Comparison of ENCODE assay signal across 8 cellular contexts in the genomic region with DNA sequence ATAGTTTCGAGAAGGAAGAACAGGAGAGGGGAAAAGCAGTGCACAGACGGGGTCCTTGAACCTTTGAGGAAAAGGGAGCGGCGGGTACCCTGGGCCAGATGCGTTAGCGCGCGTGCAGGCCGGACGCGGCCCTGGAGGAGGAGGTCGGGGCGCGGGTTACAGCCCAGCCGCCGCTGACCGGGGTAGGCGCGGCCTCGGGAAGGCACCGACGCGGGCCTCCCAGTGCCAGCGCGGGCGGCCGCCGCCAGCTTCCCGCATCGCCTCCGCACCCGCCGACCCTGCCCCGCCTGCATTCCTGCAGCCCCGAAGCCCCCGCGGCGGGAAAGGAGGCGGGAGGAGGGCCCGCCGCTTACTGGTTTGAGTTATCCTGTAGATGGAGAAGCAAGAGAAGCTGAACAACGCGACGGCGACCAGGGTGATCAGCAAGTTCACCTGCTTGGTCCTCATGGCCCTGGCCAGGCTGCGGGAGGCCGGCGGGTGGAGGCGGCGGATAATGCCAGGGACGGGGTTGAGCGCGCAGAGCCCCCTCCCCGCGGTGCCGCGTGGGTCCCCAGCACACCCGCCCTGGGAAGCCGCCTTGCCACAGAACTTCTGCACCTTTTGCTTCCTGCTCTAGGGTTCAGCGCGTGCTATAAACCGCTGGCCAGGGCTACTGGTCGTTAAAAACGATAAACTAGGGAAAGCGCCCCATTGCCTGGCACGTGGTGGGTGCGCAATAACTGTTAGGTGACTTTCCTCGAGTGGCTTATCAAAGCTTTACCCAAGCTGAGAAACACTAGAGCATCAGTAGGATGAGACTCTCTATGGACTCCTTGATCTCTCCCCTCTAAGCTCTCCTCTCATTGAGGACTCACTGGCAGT. TPM values are rescaled to one million over a fixed set of nuclear protein-coding genes. Genes with fewer than 3 reads are reported as not detected.
DNase-seq lines count a peak whose midpoint lies in the region; FAIRE-seq and TF ChIP-seq lines count a peak whose summit lies in the region.
"Had no signal": no experiment of that assay in that cellular context is flagged by ENCODE, and none has a peak within 500 bp of the region (broad histone marks: within the 10 kb centered on the region; RNA-seq: fewer than 3 reads in every experiment).

MGAT4D (minus strand) TSS at position 518 of the 861 bp plus-strand sequence; CDS start at position 447, 71 bp downstream.

- H3K4me1 Mint-ChIP-seq in IgD-negative memory B cell = peaks cover 0 to 8% (median 0%) of the 10 kb centered on the region in 3 donors

- H3K27me3 Mint-ChIP-seq in IgD-negative memory B cell = peaks cover 42% of the 10 kb centered on the region

- H3K27ac Mint-ChIP-seq in IgD-negative memory B cell = no peak within 1 kb of the TSS

- 2 to 6% (median 4%) methylated on average over 60 to 68 of the region's 68 CpGs for WGBS in small intestine, 3 donors

- H3K4me3 ChIP-seq in astrocyte of the cerebellum (ENCODE audit: low read depth, low read length) (peak within 1 kb of the TSS; percentile 26), small intestine (ENCODE audit: low read depth in 1 of 2, low read length in 2 of 2) (peak within 1 kb of the TSS in 1 of 2 donors; percentile 40)

- peak within 1 kb of the TSS in 3 of 4 donors; percentile 39 to 66 (median 58) for H3K4me3 Mint-ChIP-seq in IgD-negative memory B cell

- no peaks in the 10 kb centered on the region for H3K4me1 ChIP-seq in small intestine (ENCODE audit: control insufficient read depth in 2 of 2, insufficient read depth in 1 of 2, low read depth in 1 of 2, low read length in 1 of 2)

- no peaks in the 10 kb centered on the region for H3K36me3 ChIP-seq in small intestine (ENCODE audit: control insufficient read depth in 2 of 2, insufficient read depth in 2 of 2, low read length in 2 of 2)

- H3K36me3 Mint-ChIP-seq in IgD-negative memory B cell = no peaks in the 10 kb centered on the region

- no peak for DNase-seq in astrocyte of the cerebellum (ENCODE audit: low read depth)
- DNase-seq in iPS-NIHi7 (ENCODE audit: extremely low spot score) = peak; percentile 65
- DNase-seq in small intestine = peak; percentile 15
- DNase-seq in RPMI8226 = no peak
- no peak for DNase-seq in NCI-H2081 treated with DMSO at 0.1 percent for 48 hours (lab: John Stamatoyannopoulos, UW)
- DNase-seq in NCI-H1694 treated with DMSO at 0.1 percent for 48 hours (lab: John Stamatoyannopoulos, UW) = no peak
- DNase-seq: NCI-H82 had no signal

- H3K9me3 Mint-ChIP-seq in IgD-negative memory B cell = no peaks in the 10 kb centered on the region

- H3K27ac ChIP-seq in small intestine (ENCODE audit: low read depth in 1 of 2, low read length in 1 of 2) = no peak within 1 kb of the TSS

- H3K9me3 ChIP-seq in small intestine (ENCODE audit: control insufficient read depth, low read depth) = no peaks in the 10 kb centered on the region

- FAIRE-seq in small intestine (lab: Jason Lieb, UNC) = no peak

- peaks cover 0 to 12% of the 10 kb centered on the region in 2 donors for H3K27me3 ChIP-seq in small intestine (ENCODE audit: control insufficient read depth in 2 of 2, insufficient read depth in 2 of 2, low read length in 2 of 2)

- in situ Hi-C loops in astrocyte of the cerebellum (cut with HindIII; ENCODE audit: low sequenced_read_pairs) = no loop called here

- TF ChIP-seq CTCF in astrocyte of the cerebellum (IDR thresholded peaks at IDR 0.05; ENCODE audit: low read depth, low read length, missing control alignments) = no peak

RNA-seq across cellular contexts. Expression of gene MGAT4D, which starts in this region (rescaled TPM):
- not detected for polyA plus RNA-seq in IgD-negative memory B cell
- not detected for polyA plus RNA-seq in small intestine

Comparison
In these comparisons a context has a peak if more than half of its experiments do, and no peak if none do; other contexts are left out.
1. Peak in DNase-seq in small intestine; RNA of the gene not detected or under 1 TPM.